In genomic region chr6:89987140-89987539, GRCh38 we compare ENCODE assay signal across 22 cellular contexts.
DNase-seq lines count a peak whose midpoint lies in the region; ATAC-seq, FAIRE-seq and TF ChIP-seq lines count a peak whose summit lies in the region.
"Had no signal": no experiment of that assay in that cellular context is flagged by ENCODE, and none has a peak within 500 bp of the region (broad histone marks: within the 10 kb centered on the region; RNA-seq: fewer than 3 reads in every experiment).

No MANE protein-coding gene starts in this region.

- peak overlapping the region; percentile 5 for H4K8ac ChIP-seq in trophoblast cell (ENCODE audit: low read depth, low read length)

- H3K9ac ChIP-seq in trophoblast cell (ENCODE audit: low read length) (no peak overlapping the region), HepG2 (ENCODE audit: insufficient read depth, low read depth, low read length) (no peak overlapping the region)

- peak overlapping the region; percentile 52; the same call in 1 of the 2 replicates for H3K4me3 ChIP-seq in SJCRH30
- H3K4me3 ChIP-seq in trophoblast cell (ENCODE audit: low read depth, low read length), result no peak overlapping the region
- H3K4me3 ChIP-seq in HepG2 (replicated peaks in 1 of 3; ENCODE audit: insufficient read depth in 1 of 3, low read depth in 2 of 3, low read length in 3 of 3), result no peak overlapping the region
- H3K4me3 ChIP-seq: A549, cardiac muscle cell, heart right ventricle had no signal

- peak; percentile 55 for DNase-seq in activated CD4-positive, alpha-beta T cell treated with anti-CD3 and anti-CD28 coated beads for 48 hours
- DNase-seq in activated CD4-positive, alpha-beta T cell treated with anti-CD3 and anti-CD28 coated beads for 1 hour, result no peak
- DNase-seq in SJCRH30 (no peak), trophoblast cell (no peak), HepG2 (ENCODE audit: low spot score) (no peak), hepatic stellate cell (ENCODE audit: low spot score) (no peak)
- DNase-seq: activated naive CD4-positive, alpha-beta T cell treated with Interleukin-2 at 50 U/mL for 16 hours; CD8-positive, alpha-beta memory T cell; heart right ventricle; Karpas-422; NCI-H748 treated with DMSO at 0.1 percent for 48 hours; stimulated activated CD4-positive, alpha-beta T cell treated with anti-CD3 and anti-CD28 coated beads, Interleukin-12 subunit alpha, Interleukin-12 subunit beta, amount 100 ng/mL, for 4 hours had no signal

- H4K91ac ChIP-seq in trophoblast cell (ENCODE audit: low read depth, low read length), result peak overlapping the region; percentile 89

- H3K27me3 ChIP-seq in SJCRH30 (no peaks in the 10 kb centered on the region), trophoblast cell (ENCODE audit: insufficient read depth, low read length) (no peaks in the 10 kb centered on the region), HepG2 (ENCODE audit: control insufficient read depth in 1 of 2, insufficient read depth in 2 of 2, low read length in 2 of 2) (peaks cover 2 to 31% of the 10 kb centered on the region in 2 experiments; a peak in 3 of 5 replicates)
- H3K27me3 ChIP-seq: cardiac muscle cell, heart right ventricle had no signal

- peaks cover 56% of the 10 kb centered on the region for H3K4me1 Mint-ChIP-seq in brain

- peaks cover 30% of the 10 kb centered on the region for H3K79me1 ChIP-seq in trophoblast cell (ENCODE audit: low read length)

- H3K36me3 ChIP-seq in SJCRH30 (no peaks in the 10 kb centered on the region), trophoblast cell (ENCODE audit: control insufficient read depth in 1 of 2, insufficient read depth in 2 of 2, low read length in 2 of 2) (no peaks in the 10 kb centered on the region), HepG2 (replicated peaks in 1 of 2; ENCODE audit: control insufficient read depth in 1 of 2, insufficient read depth in 2 of 2, low read length in 2 of 2) (no peaks in the 10 kb centered on the region)
- H3K36me3 ChIP-seq: cardiac muscle cell, heart right ventricle had no signal

- H3K27me3 Mint-ChIP-seq in brain, result no peaks in the 10 kb centered on the region
- H3K27me3 Mint-ChIP-seq: CD8-positive, alpha-beta memory T cell had no signal

- H3K18ac ChIP-seq in trophoblast cell (ENCODE audit: low read length), result peak overlapping the region; percentile 76

- no peak for FAIRE-seq in HepG2 (lab: Jason Lieb, UNC)
- FAIRE-seq: A549, GM18507, TTC549, urothelium cell line had no signal

- in situ Hi-C loops in HepG2 (cut with HindIII; ENCODE audit: extremely low pct_ligation_motif_present, low pct_unique_long_range_greater_than_20kb), result no loop called here

- TF ChIP-seq EP300 in HepG2 (IDR thresholded peaks at IDR 0.05; ENCODE audit: low read depth in 2 of 2, low read length in 2 of 2) (no peak), HepG2 (CRISPR knock-in tag; IDR thresholded peaks at IDR 0.05; ENCODE audit: borderline replicate concordance) (no peak)

- peak overlapping the region; percentile 42 for H2AK5ac ChIP-seq in trophoblast cell (ENCODE audit: low read length)

- H4K20me1 ChIP-seq in HepG2 (ENCODE audit: insufficient read depth, low read length), result no peaks in the 10 kb centered on the region

- no peaks in the 10 kb centered on the region for H3K9me3 Mint-ChIP-seq in brain
- H3K9me3 Mint-ChIP-seq: CD8-positive, alpha-beta memory T cell; nephron had no signal

- BruUV-seq in HepG2 (replicated peaks; lab: Mats Ljungman, UMichigan), result no TSS peak

- no peak for ATAC-seq in HepG2
- no peak for ATAC-seq in GM19023 (IDR thresholded peaks at IDR 0.05; ENCODE audit: unreplicated experiment)
- ATAC-seq: A549, esophagus mucosa, HCT116, heart right ventricle had no signal

- H2BK5ac ChIP-seq in trophoblast cell (ENCODE audit: low read depth, low read length, poor library complexity), result peak overlapping the region; percentile 60

- CTCF ChIA-PET in HepG2 (lab: Yijun Ruan, JAX; ENCODE audit: low intra/inter-chr PET ratio, low total read pairs), result no interaction called here

- no peak for TF ChIP-seq RAD21 in HepG2 (CRISPR knock-in tag; IDR thresholded peaks at IDR 0.05)

- peak overlapping the region in 4 of 5 experiments; percentile 26 to 95 (median 92) for H3K27ac Mint-ChIP-seq in brain
- H3K27ac Mint-ChIP-seq: nephron had no signal

- no CpG with 5 or more reads among the region's 3 CpGs for WGBS in trophoblast cell (ENCODE audit: extremely low coverage, insufficient coverage, insufficient read length)
- 0% methylated on average over 1 of the region's 3 CpGs for WGBS in HepG2 (ENCODE audit: low lambda C conversion rate)

- no peak overlapping the region for H3K4me2 ChIP-seq in trophoblast cell (ENCODE audit: low read length)
- H3K4me2 ChIP-seq in HepG2 (ENCODE audit: low read depth, low read length), result no peak overlapping the region
- H3K4me2 ChIP-seq: A549 had no signal

- H2AFZ ChIP-seq in trophoblast cell (ENCODE audit: insufficient read depth, low read length, poor library complexity) (peak overlapping the region; percentile 2), HepG2 (ENCODE audit: low read length) (no peak overlapping the region)

- peak overlapping the region; percentile 70 for H2BK120ac ChIP-seq in trophoblast cell (ENCODE audit: insufficient read depth, low read length, poor library complexity)

- peaks cover 21% of the 10 kb centered on the region for H3K4me1 ChIP-seq in SJCRH30
- H3K4me1 ChIP-seq in trophoblast cell (ENCODE audit: control insufficient read depth in 1 of 2, insufficient read depth in 2 of 2, low read length in 2 of 2), result peaks cover 21 to 32% of the 10 kb centered on the region in 2 experiments
- no peaks in the 10 kb centered on the region for H3K4me1 ChIP-seq in HepG2 (ENCODE audit: insufficient read depth, low read length)
- H3K4me1 ChIP-seq: A549 had no signal

- peak overlapping the region; percentile 25 for H3K4ac ChIP-seq in trophoblast cell (ENCODE audit: low read depth, low read length)

- TF ChIP-seq CTCF in brain (conservative IDR thresholded peaks at IDR 0.05), result no peak
- no peak for TF ChIP-seq CTCF in HepG2 (CRISPR knock-in tag; IDR thresholded peaks at IDR 0.05)

- no peak for TF ChIP-seq POLR2A in HepG2 (IDR thresholded peaks at IDR 0.05; ENCODE audit: insufficient read depth in 1 of 2, low read depth in 2 of 2, low read length in 2 of 2)

- H3K14ac ChIP-seq in trophoblast cell (ENCODE audit: low read length), result peak overlapping the region; percentile 41

- H3K9me3 ChIP-seq in SJCRH30 (replicated peaks) (no peaks in the 10 kb centered on the region), trophoblast cell (ENCODE audit: insufficient read depth, low read depth, low read length) (no peaks in the 10 kb centered on the region), HepG2 (ENCODE audit: low read length) (no peaks in the 10 kb centered on the region)
- H3K9me3 ChIP-seq: A549, heart right ventricle had no signal

- H3K4me3 Mint-ChIP-seq in brain, result peak overlapping the region in 1 of 5 experiments; percentile 61
- H3K4me3 Mint-ChIP-seq: CD8-positive, alpha-beta memory T cell; nephron had no signal

- H3K27ac ChIP-seq in SJCRH30, result peak overlapping the region; percentile 97
- peak overlapping the region; percentile 93 for H3K27ac ChIP-seq in trophoblast cell (ENCODE audit: low read depth, low read length)
- no peak overlapping the region for H3K27ac ChIP-seq in HepG2 (ENCODE audit: extremely low read length, insufficient read depth, low read length)
- H3K27ac ChIP-seq: A549, cardiac muscle cell had no signal

- H3K79me2 ChIP-seq in trophoblast cell (ENCODE audit: control insufficient read depth, insufficient read depth, low read length, poor library complexity) (peaks cover 4% of the 10 kb centered on the region), HepG2 (ENCODE audit: insufficient read depth, low read length) (no peaks in the 10 kb centered on the region)

- H2BK12ac ChIP-seq in trophoblast cell (ENCODE audit: low read length), result peak overlapping the region; percentile 86

- intact Hi-C loops in HepG2 (cut with micrococcal nuclease; ENCODE audit: unreplicated experiment), result no loop called here

- peak overlapping the region; percentile 1 for H4K12ac ChIP-seq in trophoblast cell (ENCODE audit: low read depth, low read length)

- POLR2A ChIA-PET in HepG2 (lab: Yijun Ruan, JAX), result no interaction called here

- no peak overlapping the region for H3K23ac ChIP-seq in trophoblast cell (ENCODE audit: low read length)

- H3K36me3 Mint-ChIP-seq in brain, result no peaks in the 10 kb centered on the region

TF ChIP-seq in HepG2, 621 proteins besides CTCF, POLR2A, EP300 and RAD21:
- no peak for TF ChIP-seq NFYB (CRISPR knock-in tag; IDR thresholded peaks at IDR 0.05)
